ENCODE assay signal across 18 cellular contexts in genomic region chr5:61245936-61246335, GRCh38.
DNase-seq lines count a peak whose midpoint lies in the region; ATAC-seq, FAIRE-seq and TF ChIP-seq lines count a peak whose summit lies in the region.
"Had no signal": no experiment of that assay in that cellular context is flagged by ENCODE, and none has a peak within 500 bp of the region (broad histone marks: within the 10 kb centered on the region; RNA-seq: fewer than 3 reads in every experiment).

No MANE protein-coding gene starts in this region.

- H3K4me1 Mint-ChIP-seq in activated T-helper 17 cell treated with anti-CD3 and anti-CD28 coated beads, Interleukin-2, amount 50 U/mL, for 72 hours, result no peaks in the 10 kb centered on the region
- no peaks in the 10 kb centered on the region for H3K4me1 Mint-ChIP-seq in activated naive CD4-positive, alpha-beta T cell treated with anti-CD3 and anti-CD28 coated beads, Interleukin-2, amount 10 ng/mL, durations not matched to agents 7 days and 5 days
- H3K4me1 Mint-ChIP-seq in glutamatergic neuron (ENCODE audit: low read depth, unreplicated experiment), result no peaks in the 10 kb centered on the region
- H3K4me1 Mint-ChIP-seq: endodermal cell had no signal

- CTCF ChIA-PET in SK-N-SH (lab: Yijun Ruan, JAX), result interaction anchor here (1.0 kb wide), 2 partner anchors 9 to 12 kb away, joined by 3 read pairs; no protein-coding TSS in a partner anchor
- CTCF ChIA-PET in activated naive CD4-positive, alpha-beta T cell treated with anti-CD3 and anti-CD28 coated beads, Interleukin-2, amount 10 ng/mL, durations not matched to agents 7 days and 5 days (lab: Charles Lee), result no interaction called here

- no peak overlapping the region for H3K9ac ChIP-seq in KMS-11
- no peak overlapping the region for H3K9ac ChIP-seq in SK-N-SH

- H3K9me3 ChIP-seq in SK-N-SH (no peaks in the 10 kb centered on the region; the same call in 1 of the 2 replicates), small intestine (ENCODE audit: control insufficient read depth, low read depth) (no peaks in the 10 kb centered on the region)

- H3K27me3 ChIP-seq in KMS-11 (ENCODE audit: insufficient read depth, low read depth) (no peaks in the 10 kb centered on the region), SK-N-SH (ENCODE audit: insufficient read depth) (no peaks in the 10 kb centered on the region), foreskin keratinocyte (no peaks in the 10 kb centered on the region), small intestine (ENCODE audit: control insufficient read depth in 2 of 2, insufficient read depth in 2 of 2, low read length in 2 of 2) (no peaks in the 10 kb centered on the region)
- H3K27me3 ChIP-seq: ascending aorta had no signal

- H2AFZ ChIP-seq in KMS-11 (ENCODE audit: low read depth) (peak overlapping the region; percentile 10; the same call in 1 of the 2 replicates), SK-N-SH (ENCODE audit: low read depth) (0 out of 2 replicates have a peak overlapping the region, but pooled peaks have one; percentile 65)

- H3K27ac ChIP-seq in KMS-11, result no peak overlapping the region
- peak overlapping the region in 1 of 2 experiments; percentile 66; a peak in 2 of 4 replicates for H3K27ac ChIP-seq in SK-N-SH (ENCODE audit: low read depth in 2 of 2, low read length in 1 of 2)
- no peak overlapping the region for H3K27ac ChIP-seq in foreskin keratinocyte
- no peak overlapping the region for H3K27ac ChIP-seq in small intestine (ENCODE audit: low read depth in 1 of 2, low read length in 1 of 2)
- H3K27ac ChIP-seq: ascending aorta had no signal

- no peaks in the 10 kb centered on the region for H3K9me2 ChIP-seq in SK-N-SH

- TF ChIP-seq EP300 in SK-N-SH (IDR thresholded peaks at IDR 0.05; ENCODE audit: borderline replicate concordance in 1 of 2, low read depth in 1 of 2, low read length in 1 of 2), result no peak

- POLR2A ChIA-PET in SK-N-SH (lab: Yijun Ruan, JAX), result no interaction called here

- H3K36me3 ChIP-seq in KMS-11 (ENCODE audit: insufficient read depth) (no peaks in the 10 kb centered on the region), SK-N-SH (replicated peaks in 1 of 2; ENCODE audit: control insufficient read depth in 1 of 2, insufficient read depth in 2 of 2, low read length in 1 of 2) (no peaks in the 10 kb centered on the region), small intestine (ENCODE audit: control insufficient read depth in 2 of 2, insufficient read depth in 2 of 2, low read length in 2 of 2) (no peaks in the 10 kb centered on the region)
- H3K36me3 ChIP-seq: ascending aorta had no signal

- FAIRE-seq in small intestine (lab: Jason Lieb, UNC), result no peak
- FAIRE-seq: kidney, RCC 7860 had no signal

- H3K27me3 Mint-ChIP-seq in activated T-helper 17 cell treated with anti-CD3 and anti-CD28 coated beads, Interleukin-2, amount 50 U/mL, for 72 hours, result peaks cover 11% of the 10 kb centered on the region
- H3K27me3 Mint-ChIP-seq in activated naive CD4-positive, alpha-beta T cell treated with anti-CD3 and anti-CD28 coated beads, Interleukin-2, amount 10 ng/mL, durations not matched to agents 7 days and 5 days, result no peaks in the 10 kb centered on the region
- peaks cover 4% of the 10 kb centered on the region for H3K27me3 Mint-ChIP-seq in glutamatergic neuron (ENCODE audit: unreplicated experiment)

- no peak for TF ChIP-seq CTCF in KMS-11 (conservative IDR thresholded peaks at IDR 0.05; ENCODE audit: low read depth, low read length)
- no peak for TF ChIP-seq CTCF in SK-N-SH (IDR thresholded peaks at IDR 0.05)
- no peak for TF ChIP-seq CTCF in foreskin keratinocyte (conservative IDR thresholded peaks at IDR 0.05)
- no peak for TF ChIP-seq CTCF in glutamatergic neuron (IDR thresholded peaks at IDR 0.05; ENCODE audit: partially characterized antibody, unreplicated experiment)

- no peaks in the 10 kb centered on the region for H3K36me3 Mint-ChIP-seq in activated T-helper 17 cell treated with anti-CD3 and anti-CD28 coated beads, Interleukin-2, amount 50 U/mL, for 72 hours (ENCODE audit: low read depth)
- no peaks in the 10 kb centered on the region for H3K36me3 Mint-ChIP-seq in activated naive CD4-positive, alpha-beta T cell treated with anti-CD3 and anti-CD28 coated beads, Interleukin-2, amount 10 ng/mL, durations not matched to agents 7 days and 5 days
- H3K36me3 Mint-ChIP-seq in glutamatergic neuron (ENCODE audit: unreplicated experiment), result no peaks in the 10 kb centered on the region

- ATAC-seq in foreskin keratinocyte (peak; percentile 76), HG03469 (IDR thresholded peaks at IDR 0.05; ENCODE audit: unreplicated experiment) (no peak)
- no peak for ATAC-seq in activated T-helper 17 cell treated with anti-CD3 and anti-CD28 coated beads, Interleukin-2, amount 50 U/mL, for 72 hours (replicated peaks)

- peaks cover 6% of the 10 kb centered on the region for H3K9me3 Mint-ChIP-seq in activated T-helper 17 cell treated with anti-CD3 and anti-CD28 coated beads, Interleukin-2, amount 50 U/mL, for 72 hours
- peaks cover 7% of the 10 kb centered on the region for H3K9me3 Mint-ChIP-seq in activated naive CD4-positive, alpha-beta T cell treated with anti-CD3 and anti-CD28 coated beads, Interleukin-2, amount 10 ng/mL, durations not matched to agents 7 days and 5 days
- H3K9me3 Mint-ChIP-seq in glutamatergic neuron (ENCODE audit: unreplicated experiment), result no peaks in the 10 kb centered on the region

- no peak overlapping the region for H3K4me3 ChIP-seq in KMS-11 (IDR thresholded peaks at IDR 0.05; ENCODE audit: insufficient read depth, low read depth, low read length)
- no peak overlapping the region; a peak in 1 of 4 replicates for H3K4me3 ChIP-seq in SK-N-SH (ENCODE audit: low read depth in 2 of 2, low read length in 1 of 2)
- H3K4me3 ChIP-seq in small intestine (ENCODE audit: low read depth in 1 of 2, low read length in 2 of 2), result no peak overlapping the region
- H3K4me3 ChIP-seq: ascending aorta had no signal

- no peak overlapping the region for H3K4me3 Mint-ChIP-seq in activated T-helper 17 cell treated with anti-CD3 and anti-CD28 coated beads, Interleukin-2, amount 50 U/mL, for 72 hours
- H3K4me3 Mint-ChIP-seq in activated naive CD4-positive, alpha-beta T cell treated with anti-CD3 and anti-CD28 coated beads, Interleukin-2, amount 10 ng/mL, durations not matched to agents 7 days and 5 days, result no peak overlapping the region
- H3K4me3 Mint-ChIP-seq in glutamatergic neuron (ENCODE audit: unreplicated experiment), result no peak overlapping the region
- H3K4me3 Mint-ChIP-seq: endodermal cell, H9 had no signal

- no peaks in the 10 kb centered on the region for H4K20me1 ChIP-seq in KMS-11 (ENCODE audit: insufficient read depth)
- H4K20me1 ChIP-seq in SK-N-SH (ENCODE audit: insufficient read depth), result no peaks in the 10 kb centered on the region

- peaks cover 6% of the 10 kb centered on the region for H3K4me1 ChIP-seq in KMS-11 (ENCODE audit: low read depth, poor library complexity, severe bottlenecking)
- peaks cover 0 to 11% of the 10 kb centered on the region in 2 experiments; a peak in 2 of 4 replicates for H3K4me1 ChIP-seq in SK-N-SH (ENCODE audit: control insufficient read depth in 1 of 2, insufficient read depth in 2 of 2, low read depth in 1 of 2, low read length in 1 of 2)
- peaks cover 5% of the 10 kb centered on the region for H3K4me1 ChIP-seq in foreskin keratinocyte
- H3K4me1 ChIP-seq in small intestine (ENCODE audit: control insufficient read depth in 2 of 2, insufficient read depth in 1 of 2, low read depth in 1 of 2, low read length in 1 of 2), result no peaks in the 10 kb centered on the region
- H3K4me1 ChIP-seq: ascending aorta had no signal

- H3K4me2 ChIP-seq in KMS-11 (no peak overlapping the region), SK-N-SH (no peak overlapping the region)

- H3K79me2 ChIP-seq in KMS-11 (ENCODE audit: insufficient read depth, low read depth) (no peaks in the 10 kb centered on the region), SK-N-SH (ENCODE audit: insufficient read depth) (no peaks in the 10 kb centered on the region)

- no peak for TF ChIP-seq RAD21 in SK-N-SH (IDR thresholded peaks at IDR 0.05; ENCODE audit: low read length)

- no peak overlapping the region for H3K27ac Mint-ChIP-seq in activated T-helper 17 cell treated with anti-CD3 and anti-CD28 coated beads, Interleukin-2, amount 50 U/mL, for 72 hours
- H3K27ac Mint-ChIP-seq in activated naive CD4-positive, alpha-beta T cell treated with anti-CD3 and anti-CD28 coated beads, Interleukin-2, amount 10 ng/mL, durations not matched to agents 7 days and 5 days, result no peak overlapping the region
- no peak overlapping the region for H3K27ac Mint-ChIP-seq in glutamatergic neuron (ENCODE audit: unreplicated experiment)
- H3K27ac Mint-ChIP-seq: endodermal cell, H9 had no signal

- no peaks in the 10 kb centered on the region for H3F3A ChIP-seq in SK-N-SH (replicated peaks; ENCODE audit: insufficient read depth)

- DNase-seq in SK-N-SH (peak; percentile 39), foreskin keratinocyte (peak in 1 of 2 donors; percentile 24), small intestine (peak; percentile 43), glutamatergic neuron (no peak)
- no peak for DNase-seq in activated naive CD4-positive, alpha-beta T cell treated with anti-CD3 and anti-CD28 coated beads, Interleukin-2, amount 10 ng/mL, durations not matched to agents 7 days and 5 days
- DNase-seq: activated CD4-positive, alpha-beta T cell treated with anti-CD3 and anti-CD28 coated beads for 48 hours; activated T-cell treated with anti-CD3 and anti-CD28 coated beads, Interleukin-2, amount 50 U/mL, for 48 hours; endodermal cell; H9; kidney; NCI-H510A treated with DMSO at 0.1 percent for 48 hours; stimulated activated naive CD4-positive, alpha-beta T cell; T-helper 2 cell had no signal

- 43% methylated on average over 9 of the region's 9 CpGs for WGBS in SK-N-SH (ENCODE audit: low lambda C conversion rate)
- WGBS in small intestine, 3 donors, result 67 to 75% (median 73%) methylated on average over 9 of the region's 9 CpGs

TF ChIP-seq in SK-N-SH, 30 proteins besides CTCF, POLR2A, EP300 and RAD21:
- TF ChIP-seq NFIC (IDR thresholded peaks at IDR 0.05; ENCODE audit: borderline replicate concordance), result no peak
- no peak for TF ChIP-seq FOXM1 (IDR thresholded peaks at IDR 0.05; ENCODE audit: low read depth)
- TF ChIP-seq FOXJ3 (CRISPR knock-in tag; IDR thresholded peaks at IDR 0.05), result no peak
- TF ChIP-seq RCOR1 (IDR thresholded peaks at IDR 0.05; ENCODE audit: low read length), result no peak
- no peak for TF ChIP-seq YY1 (IDR thresholded peaks at IDR 0.05; ENCODE audit: low read depth)
- TF ChIP-seq SMC3 (IDR thresholded peaks at IDR 0.05; ENCODE audit: low read depth, low read length), result no peak
- TF ChIP-seq TEAD4 (IDR thresholded peaks at IDR 0.05; ENCODE audit: borderline replicate concordance, insufficient read depth), result no peak
- no peak for TF ChIP-seq JUND (IDR thresholded peaks at IDR 0.05)

Comparison
In these comparisons a context has a peak if more than half of its experiments do, and no peak if none do; other contexts are left out.
1. DNase-seq: peak in SK-N-SH (single experiment) and small intestine (single experiment); none in activated naive CD4-positive, alpha-beta T cell treated with anti-CD3 and anti-CD28 coated beads, Interleukin-2, amount 10 ng/mL, durations not matched to agents 7 days and 5 days (single experiment) and glutamatergic neuron (single experiment).